Comparison of ENCODE assay signal across 21 cellular contexts in the genomic region with DNA sequence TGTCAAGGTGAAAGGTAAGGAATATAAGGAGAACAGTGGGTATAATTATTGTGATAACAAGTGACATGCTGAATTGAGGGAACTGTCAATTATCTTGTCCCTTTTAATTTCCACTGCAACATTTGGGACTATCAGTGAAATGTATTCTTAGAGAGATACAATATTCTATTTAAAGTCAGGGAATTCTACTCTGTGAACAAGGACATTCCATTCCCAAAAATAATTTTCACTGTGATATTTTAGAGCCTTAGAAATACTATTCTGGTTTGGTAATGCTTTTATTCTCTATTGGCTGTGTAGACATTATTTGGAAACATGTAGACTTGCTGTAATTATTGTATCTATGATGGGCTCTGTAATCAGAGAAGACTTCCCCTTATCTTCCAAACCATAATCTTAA.
"Had no signal": no experiment of that assay in that cellular context is flagged by ENCODE, and none has a peak within 500 bp of the region (broad histone marks: within the 10 kb centered on the region; RNA-seq: fewer than 3 reads in every experiment).

No MANE protein-coding gene starts in this region.

- H3K9me3 ChIP-seq: MG63, SJCRH30 had no signal

- H3K27ac ChIP-seq: SJCRH30 had no signal

- DNase-seq: IMR-90, Karpas-422, KG1, MG63, NCI-H1092 treated with DMSO at 0.1 percent for 48 hours, NCI-H1436, NCI-H187, NCI-H2029, NCI-H2081 treated with DMSO at 0.1 percent for 48 hours, NCI-H2171, NCI-H226, NCI-H446, NCI-H510A, NCI-H524 treated with DMSO at 0.1 percent for 48 hours, NCI-H69, NCI-H774, RPMI8226, SHP77 treated with DMSO at 0.1 percent for 48 hours, SJCRH30 had no signal

- H3K4me3 ChIP-seq: MG63, SJCRH30 had no signal

- ATAC-seq: HepG2, SK-N-SH treated with all-trans-retinoic acid at 6 μM for 48 hours had no signal

- H3K36me3 ChIP-seq: MG63, SJCRH30 had no signal

- H3K27me3 ChIP-seq: MG63, SJCRH30 had no signal

- H3K4me1 ChIP-seq: SJCRH30 had no signal
